ENCODE assay signal across 30 cellular contexts in genomic region chr3:182703233-182703632, GRCh38.
"Had no signal": no experiment of that assay in that cellular context is flagged by ENCODE, and none has a peak within 500 bp of the region (broad histone marks: within the 10 kb centered on the region; RNA-seq: fewer than 3 reads in every experiment).

No MANE protein-coding gene starts in this region.

- H3K4me3 ChIP-seq: adrenal gland, body of pancreas, esophagus muscularis mucosa, gastrocnemius medialis, heart left ventricle had no signal

- ATAC-seq: activated CD4-positive, alpha-beta T cell treated with anti-CD3 and anti-CD28 coated beads for 36 hours; activated CD8-positive, alpha-beta T cell treated with anti-CD3 and anti-CD28 coated beads for 36 hours; activated naive CD8-positive, alpha-beta T cell treated with anti-CD3 and anti-CD28 coated beads, Interleukin-2, amount 50 U/mL, for 24 hours; activated T-cell treated with anti-CD3 and anti-CD28 coated beads, Interleukin-2, amount 50 U/mL, for 4 hours; activated T-helper 17 cell treated with anti-CD3 and anti-CD28 coated beads, Interleukin-2, amount 50 U/mL, for 72 hours; body of pancreas; effector memory CD8-positive, alpha-beta T cell; foreskin keratinocyte; gastrocnemius medialis; heart left ventricle had no signal

- H3K9me3 ChIP-seq: adrenal gland, body of pancreas, esophagus muscularis mucosa, gastrocnemius medialis, heart left ventricle had no signal

- H3K4me1 ChIP-seq: adrenal gland, body of pancreas, esophagus muscularis mucosa, foreskin keratinocyte, gastrocnemius medialis, heart left ventricle had no signal

- H3K27ac ChIP-seq: adrenal gland, body of pancreas, esophagus muscularis mucosa, foreskin keratinocyte, gastrocnemius medialis, heart left ventricle had no signal

- H3K27me3 ChIP-seq: adrenal gland, body of pancreas, foreskin keratinocyte, gastrocnemius medialis had no signal

- H3K36me3 ChIP-seq: adrenal gland, esophagus muscularis mucosa, gastrocnemius medialis, heart left ventricle had no signal

- FAIRE-seq: colon had no signal

- DNase-seq: activated CD4-positive, alpha-beta T cell treated with anti-CD3 and anti-CD28 coated beads for 36 hours; activated CD4-positive, alpha-beta T cell treated with anti-CD3 and anti-CD28 coated beads, Interleukin-2, amount 10 ng/mL, durations not matched to agents 7 days and 5 days; activated CD4-positive, alpha-beta T cell treated with anti-CD3 and anti-CD28 coated beads, Interleukin-2, amount 50 U/mL, for 48 hours; activated CD4-positive, CD25-positive, alpha-beta regulatory T cell; activated CD4-positive, CD25-positive, alpha-beta regulatory T cell treated with anti-CD3 and anti-CD28 coated beads, Interleukin-2, amount 50 U/mL, for 72 hours; activated CD8-positive, alpha-beta memory T cell treated with anti-CD3 and anti-CD28 coated beads for 24 hours; activated CD8-positive, alpha-beta T cell treated with anti-CD3 and anti-CD28 coated beads for 36 hours; activated effector memory CD4-positive, alpha-beta T cell treated with Interleukin-2 at 50 U/mL for 16 hours; activated naive CD4-positive, alpha-beta T cell treated with anti-CD3 and anti-CD28 coated beads for 36 hours; activated naive CD8-positive, alpha-beta T cell treated with anti-CD3 and anti-CD28 coated beads for 36 hours; activated naive CD8-positive, alpha-beta T cell treated with anti-CD3 and anti-CD28 coated beads, Interleukin-2, amount 50 U/mL, for 24 hours; activated T-cell treated with anti-CD3 and anti-CD28 coated beads, Interleukin-2, amount 50 U/mL, for 4 hours; adrenal gland; amygdala; aorta; body of pancreas; caudate nucleus; cortex of kidney; dermis blood vessel endothelial cell; effector CD4-positive, alpha-beta T cell; effector memory CD8-positive, alpha-beta T cell; erythroblast; foreskin keratinocyte; gastrocnemius medialis; glutamatergic neuron; heart left ventricle; T-helper 2 cell had no signal
